In the genomic region with DNA sequence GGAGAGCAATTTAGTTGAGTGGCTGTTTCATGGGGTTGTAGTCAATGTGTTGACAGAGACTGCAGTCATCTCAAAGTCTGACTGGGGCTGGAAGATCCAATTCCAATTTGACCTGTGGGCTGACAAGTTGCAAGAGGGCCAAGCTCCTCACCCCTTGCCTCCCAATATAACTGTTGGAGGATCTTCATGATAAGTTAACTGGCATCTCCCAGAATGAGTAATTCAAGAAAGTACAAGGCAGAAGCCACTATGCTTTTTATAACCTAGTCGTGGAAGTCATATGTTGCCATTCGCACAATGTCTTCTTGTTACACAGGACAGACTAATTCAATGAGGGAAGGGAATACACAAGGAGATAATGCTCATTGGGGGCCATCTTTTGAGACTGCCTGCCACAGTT, we compare ENCODE assay signal across 21 cellular contexts. TPM values are rescaled to one million over a fixed set of nuclear protein-coding genes. Genes with fewer than 3 reads are reported as not detected.
DNase-seq lines count a peak whose midpoint lies in the region; ATAC-seq and TF ChIP-seq lines count a peak whose summit lies in the region.
"Had no signal": no experiment of that assay in that cellular context is flagged by ENCODE, and none has a peak within 500 bp of the region (broad histone marks: within the 10 kb centered on the region; RNA-seq: fewer than 3 reads in every experiment).

No MANE protein-coding gene starts in this region.

- peaks cover 4 to 10% of the 10 kb centered on the region in 2 donors for H3K36me3 Mint-ChIP-seq in activated T-cell treated with anti-CD3 and anti-CD28 coated beads, Interleukin-2, amount 50 U/mL, for 72 hours (ENCODE audit: insufficient read depth in 2 of 2)
- H3K36me3 Mint-ChIP-seq in activated T-helper 17 cell treated with anti-CD3 and anti-CD28 coated beads, Interleukin-2, amount 50 U/mL, for 72 hours (ENCODE audit: low read depth), result peaks cover 17% of the 10 kb centered on the region
- peaks cover 38% of the 10 kb centered on the region for H3K36me3 Mint-ChIP-seq in stimulated activated effector memory CD8-positive, alpha-beta T cell treated with anti-CD3 and anti-CD28 coated beads, Interleukin-12 subunit alpha, Interleukin-12 subunit beta, amount 100 ng/mL, for 72 hours
- no peaks in the 10 kb centered on the region for H3K36me3 Mint-ChIP-seq in glutamatergic neuron (ENCODE audit: unreplicated experiment)
- H3K36me3 Mint-ChIP-seq: IgD-negative memory B cell, type B pancreatic cell had no signal

- no peaks in the 10 kb centered on the region for H3K36me3 ChIP-seq in ovary
- H3K36me3 ChIP-seq: adrenal gland; BLaER1 treated with 17β-estradiol and CSF1 and Interleukin-3, amounts not matched to agents 10 nM and 100 nM; cardiac muscle cell; neutrophil had no signal

- no peaks in the 10 kb centered on the region for H3K4me1 ChIP-seq in ovary (ENCODE audit: insufficient read depth)
- H3K4me1 ChIP-seq: adrenal gland had no signal

- H3K9me3 Mint-ChIP-seq in activated T-cell treated with anti-CD3 and anti-CD28 coated beads, Interleukin-2, amount 50 U/mL, for 72 hours, result no peaks in the 10 kb centered on the region
- no peaks in the 10 kb centered on the region for H3K9me3 Mint-ChIP-seq in activated T-helper 17 cell treated with anti-CD3 and anti-CD28 coated beads, Interleukin-2, amount 50 U/mL, for 72 hours
- H3K9me3 Mint-ChIP-seq in stimulated activated effector memory CD8-positive, alpha-beta T cell treated with anti-CD3 and anti-CD28 coated beads, Interleukin-12 subunit alpha, Interleukin-12 subunit beta, amount 100 ng/mL, for 72 hours, result no peaks in the 10 kb centered on the region
- H3K9me3 Mint-ChIP-seq in glutamatergic neuron (ENCODE audit: unreplicated experiment), result peaks cover 1% of the 10 kb centered on the region
- H3K9me3 Mint-ChIP-seq: type B pancreatic cell had no signal

- WGBS in ovary, 3 donors, result 92 to 100% (median 93%) methylated on average over 2 of the region's 2 CpGs

- no peaks in the 10 kb centered on the region for H3K27me3 Mint-ChIP-seq in activated T-cell treated with anti-CD3 and anti-CD28 coated beads, Interleukin-2, amount 50 U/mL, for 72 hours (ENCODE audit: low read depth)
- no peaks in the 10 kb centered on the region for H3K27me3 Mint-ChIP-seq in activated T-helper 17 cell treated with anti-CD3 and anti-CD28 coated beads, Interleukin-2, amount 50 U/mL, for 72 hours
- no peaks in the 10 kb centered on the region for H3K27me3 Mint-ChIP-seq in glutamatergic neuron (ENCODE audit: unreplicated experiment)

- no peak for TF ChIP-seq POLR2A in ovary (IDR thresholded peaks at IDR 0.05)

- no peak overlapping the region for H3K27ac ChIP-seq in ovary
- H3K27ac ChIP-seq: adrenal gland, cardiac muscle cell, neutrophil had no signal

- peak overlapping the region; percentile 42 to 58 for H3K4me3 Mint-ChIP-seq in activated T-cell treated with anti-CD3 and anti-CD28 coated beads, Interleukin-2, amount 50 U/mL, for 72 hours
- H3K4me3 Mint-ChIP-seq in activated T-helper 17 cell treated with anti-CD3 and anti-CD28 coated beads, Interleukin-2, amount 50 U/mL, for 72 hours, result peak overlapping the region; percentile 38
- H3K4me3 Mint-ChIP-seq in stimulated activated effector memory CD8-positive, alpha-beta T cell treated with anti-CD3 and anti-CD28 coated beads, Interleukin-12 subunit alpha, Interleukin-12 subunit beta, amount 100 ng/mL, for 72 hours, result peak overlapping the region; percentile 5
- no peak overlapping the region for H3K4me3 Mint-ChIP-seq in glutamatergic neuron (ENCODE audit: unreplicated experiment)
- H3K4me3 Mint-ChIP-seq: IgD-negative memory B cell, type B pancreatic cell had no signal

- DNase-seq in activated T-cell treated with anti-CD3 and anti-CD28 coated beads, Interleukin-2, amount 50 U/mL, for 72 hours, result no peak
- no peak for DNase-seq in activated T-cell treated with anti-CD3 and anti-CD28 coated beads for 4 hours
- peak; percentile 11 for DNase-seq in MV-4-11 (lab: John Stamatoyannopoulos, UW)
- DNase-seq in stimulated activated effector memory CD8-positive, alpha-beta T cell treated with anti-CD3 and anti-CD28 coated beads, Interleukin-12 subunit alpha, Interleukin-12 subunit beta, amount 100 ng/mL, for 72 hours (ENCODE audit: low spot score in 2 of 2), result no peak
- no peak for DNase-seq in NCI-H345 treated with DMSO at 0.1 percent for 48 hours (lab: John Stamatoyannopoulos, UW; ENCODE audit: unreplicated experiment)
- no peak for DNase-seq in ovary
- DNase-seq in glutamatergic neuron, result no peak
- DNase-seq: activated CD4-positive, CD25-positive, alpha-beta regulatory T cell; adrenal gland; HCEC 1CT; left cardiac atrium; NCI-H2029 treated with DMSO at 0.1 percent for 48 hours; NCI-H510A treated with DMSO at 0.1 percent for 48 hours; SHP77 treated with DMSO at 0.1 percent for 48 hours had no signal

- H3K27ac Mint-ChIP-seq in activated T-cell treated with anti-CD3 and anti-CD28 coated beads, Interleukin-2, amount 50 U/mL, for 72 hours, result peak overlapping the region; percentile 38
- H3K27ac Mint-ChIP-seq in activated T-helper 17 cell treated with anti-CD3 and anti-CD28 coated beads, Interleukin-2, amount 50 U/mL, for 72 hours, result peak overlapping the region; percentile 1
- peak overlapping the region; percentile 23 for H3K27ac Mint-ChIP-seq in stimulated activated effector memory CD8-positive, alpha-beta T cell treated with anti-CD3 and anti-CD28 coated beads, Interleukin-12 subunit alpha, Interleukin-12 subunit beta, amount 100 ng/mL, for 72 hours
- H3K27ac Mint-ChIP-seq in glutamatergic neuron (ENCODE audit: unreplicated experiment), result no peak overlapping the region
- H3K27ac Mint-ChIP-seq: type B pancreatic cell had no signal

- no peak overlapping the region for H3K4me3 ChIP-seq in ovary
- H3K4me3 ChIP-seq: adrenal gland; BLaER1 treated with 17β-estradiol and CSF1 and Interleukin-3, amounts not matched to agents 10 nM and 100 nM; cardiac muscle cell had no signal

- intact Hi-C loops in ovary (cut with DNase I), result no loop called here

- ATAC-seq in activated T-cell treated with anti-CD3 and anti-CD28 coated beads, Interleukin-2, amount 50 U/mL, for 72 hours (replicated peaks in 1 of 2), result no peak
- no peak for ATAC-seq in activated T-helper 17 cell treated with anti-CD3 and anti-CD28 coated beads, Interleukin-2, amount 50 U/mL, for 72 hours (replicated peaks)
- no peak for ATAC-seq in stimulated activated effector memory CD8-positive, alpha-beta T cell treated with anti-CD3 and anti-CD28 coated beads, Interleukin-12 subunit alpha, Interleukin-12 subunit beta, amount 100 ng/mL, for 72 hours
- ATAC-seq: left cardiac atrium had no signal

- TF ChIP-seq CTCF in ovary (IDR thresholded peaks at IDR 0.05) (no peak), glutamatergic neuron (IDR thresholded peaks at IDR 0.05; ENCODE audit: partially characterized antibody, unreplicated experiment) (no peak)

- no peaks in the 10 kb centered on the region for H3K9me3 ChIP-seq in ovary
- H3K9me3 ChIP-seq: adrenal gland, neutrophil had no signal

- peaks cover 92% of the 10 kb centered on the region for H3K4me1 Mint-ChIP-seq in activated T-cell treated with anti-CD3 and anti-CD28 coated beads, Interleukin-2, amount 50 U/mL, for 72 hours (ENCODE audit: low read depth)
- H3K4me1 Mint-ChIP-seq in activated T-helper 17 cell treated with anti-CD3 and anti-CD28 coated beads, Interleukin-2, amount 50 U/mL, for 72 hours, result peaks cover 53% of the 10 kb centered on the region
- peaks cover 72% of the 10 kb centered on the region for H3K4me1 Mint-ChIP-seq in stimulated activated effector memory CD8-positive, alpha-beta T cell treated with anti-CD3 and anti-CD28 coated beads, Interleukin-12 subunit alpha, Interleukin-12 subunit beta, amount 100 ng/mL, for 72 hours
- no peaks in the 10 kb centered on the region for H3K4me1 Mint-ChIP-seq in glutamatergic neuron (ENCODE audit: low read depth, unreplicated experiment)

- H3K27me3 ChIP-seq in ovary, result no peaks in the 10 kb centered on the region
- H3K27me3 ChIP-seq: adrenal gland; BLaER1 treated with 17β-estradiol and CSF1 and Interleukin-3, amounts not matched to agents 10 nM and 100 nM; neutrophil had no signal

- TF ChIP-seq EP300 in ovary (IDR thresholded peaks at IDR 0.05), result no peak

RNA-seq across cellular contexts. Expression of gene GPR15, which starts 29.1 kb away (rescaled TPM):
- total RNA-seq in activated T-cell treated with anti-CD3 and anti-CD28 coated beads, Interleukin-2, amount 50 U/mL, for 72 hours, result 10 to 100 TPM in 1 of 2 donors, 1 to 10 TPM in 1; 4.6 to 24.0 TPM
- total RNA-seq in activated T-helper 17 cell treated with anti-CD3 and anti-CD28 coated beads, Interleukin-2, amount 50 U/mL, for 72 hours, result 10 to 100 TPM; 24.0 to 52.1 TPM
- total RNA-seq in ovary (under 1 TPM in 1 of 7 donors, not detected in 6; 0.23 TPM), glutamatergic neuron (ENCODE audit: unreplicated experiment) (not detected)
- not detected for polyA plus RNA-seq in ovary
- total RNA-seq: A673, cardiac muscle cell had no signal
- polyA plus RNA-seq: adrenal gland, cardiac muscle cell had no signal

RNA-seq across cellular contexts. Expression of gene CPOX, which starts 32.5 kb away (rescaled TPM):
- 10 to 100 TPM; 36.5 to 36.7 TPM for total RNA-seq in activated T-cell treated with anti-CD3 and anti-CD28 coated beads, Interleukin-2, amount 50 U/mL, for 72 hours
- 10 to 100 TPM; 64.2 to 75.9 TPM for total RNA-seq in activated T-helper 17 cell treated with anti-CD3 and anti-CD28 coated beads, Interleukin-2, amount 50 U/mL, for 72 hours
- total RNA-seq in ovary (10 to 100 TPM; 11.2 to 19.9 (median 17.1) TPM), glutamatergic neuron (ENCODE audit: unreplicated experiment) (11.5 TPM)
- 10 to 100 TPM; 10.6 to 15.2 TPM for polyA plus RNA-seq in ovary

RNA-seq across cellular contexts. Expression of gene CLDND1, which starts 38.2 kb away (rescaled TPM):
- 100 to 1,000 TPM; 284 to 361 TPM for total RNA-seq in activated T-cell treated with anti-CD3 and anti-CD28 coated beads, Interleukin-2, amount 50 U/mL, for 72 hours
- 100 to 1,000 TPM; 300 to 381 TPM for total RNA-seq in activated T-helper 17 cell treated with anti-CD3 and anti-CD28 coated beads, Interleukin-2, amount 50 U/mL, for 72 hours
- 100 to 1,000 TPM in 2 of 7 donors, 10 to 100 TPM in 5; 82.5 to 155 (median 93.4) TPM for total RNA-seq in ovary
- 10 to 100 TPM; 75.3 to 98.9 TPM for polyA plus RNA-seq in ovary
- total RNA-seq in glutamatergic neuron (ENCODE audit: unreplicated experiment), result 164 TPM
